ENCODE assay signal across 21 cellular contexts in genomic region chr6:12458558-12458957, GRCh38.
"Had no signal": no experiment of that assay in that cellular context is flagged by ENCODE, and none has a peak within 500 bp of the region (broad histone marks: within the 10 kb centered on the region; RNA-seq: fewer than 3 reads in every experiment).

No MANE protein-coding gene starts in this region.

- H3K9me3 ChIP-seq: gastrocnemius medialis, prostate gland, thoracic aorta had no signal

- H3K27ac Mint-ChIP-seq: dendritic cell treated with granulocyte-macrophage colony-stimulating factor and Interleukin-4, amounts not matched to agents 40 ng/mL and 50 ng/mL, for 4 days; effector memory CD8-positive, alpha-beta T cell; natural killer cell had no signal

- H3K27me3 Mint-ChIP-seq: dendritic cell treated with granulocyte-macrophage colony-stimulating factor and Interleukin-4, amounts not matched to agents 40 ng/mL and 50 ng/mL, for 4 days; effector memory CD8-positive, alpha-beta T cell had no signal

- H3K36me3 Mint-ChIP-seq: natural killer cell had no signal

- H3K79me2 ChIP-seq: parathyroid adenoma had no signal

- H3K4me3 ChIP-seq: esophagus muscularis mucosa, gastrocnemius medialis, heart right ventricle, mucosa of descending colon, prostate gland, sigmoid colon, stomach, thoracic aorta, transverse colon had no signal

- H3K4me3 Mint-ChIP-seq: dendritic cell treated with granulocyte-macrophage colony-stimulating factor and Interleukin-4, amounts not matched to agents 40 ng/mL and 50 ng/mL, for 4 days; effector memory CD8-positive, alpha-beta T cell; natural killer cell had no signal

- H3K4me1 ChIP-seq: esophagus muscularis mucosa, gastrocnemius medialis, heart right ventricle, parathyroid adenoma, prostate gland, sigmoid colon, stomach, transverse colon had no signal

- H2AFZ ChIP-seq: parathyroid adenoma had no signal

- DNase-seq: effector memory CD8-positive, alpha-beta T cell; gastrocnemius medialis; heart right ventricle; hypothalamus; kidney glomerular epithelial cell; mucosa of descending colon; natural killer cell; occipital lobe; sigmoid colon; small intestine; stimulated activated CD4-positive, alpha-beta T cell treated with anti-CD3 and anti-CD28 coated beads, Interleukin-12 subunit alpha, Interleukin-12 subunit beta, amount 100 ng/mL, for 4 hours; stimulated activated naive CD4-positive, alpha-beta T cell; stomach; substantia nigra; transverse colon had no signal

- H3K36me3 ChIP-seq: esophagus muscularis mucosa, gastrocnemius medialis, heart right ventricle, prostate gland, sigmoid colon, stomach, thoracic aorta, transverse colon had no signal

- H3K27ac ChIP-seq: epithelial cell of prostate, esophagus muscularis mucosa, gastrocnemius medialis, heart right ventricle, parathyroid adenoma, prostate gland, sigmoid colon, stomach, thoracic aorta, transverse colon had no signal

- H3K9ac ChIP-seq: parathyroid adenoma had no signal

- H3K27me3 ChIP-seq: esophagus muscularis mucosa, gastrocnemius medialis, heart right ventricle, sigmoid colon, stomach, transverse colon had no signal

- H3K4me1 Mint-ChIP-seq: natural killer cell had no signal

- ATAC-seq: effector memory CD8-positive, alpha-beta T cell; gastrocnemius medialis; heart right ventricle; mucosa of descending colon; natural killer cell had no signal
